ENCODE assay signal across 8 cellular contexts in the genomic region with DNA sequence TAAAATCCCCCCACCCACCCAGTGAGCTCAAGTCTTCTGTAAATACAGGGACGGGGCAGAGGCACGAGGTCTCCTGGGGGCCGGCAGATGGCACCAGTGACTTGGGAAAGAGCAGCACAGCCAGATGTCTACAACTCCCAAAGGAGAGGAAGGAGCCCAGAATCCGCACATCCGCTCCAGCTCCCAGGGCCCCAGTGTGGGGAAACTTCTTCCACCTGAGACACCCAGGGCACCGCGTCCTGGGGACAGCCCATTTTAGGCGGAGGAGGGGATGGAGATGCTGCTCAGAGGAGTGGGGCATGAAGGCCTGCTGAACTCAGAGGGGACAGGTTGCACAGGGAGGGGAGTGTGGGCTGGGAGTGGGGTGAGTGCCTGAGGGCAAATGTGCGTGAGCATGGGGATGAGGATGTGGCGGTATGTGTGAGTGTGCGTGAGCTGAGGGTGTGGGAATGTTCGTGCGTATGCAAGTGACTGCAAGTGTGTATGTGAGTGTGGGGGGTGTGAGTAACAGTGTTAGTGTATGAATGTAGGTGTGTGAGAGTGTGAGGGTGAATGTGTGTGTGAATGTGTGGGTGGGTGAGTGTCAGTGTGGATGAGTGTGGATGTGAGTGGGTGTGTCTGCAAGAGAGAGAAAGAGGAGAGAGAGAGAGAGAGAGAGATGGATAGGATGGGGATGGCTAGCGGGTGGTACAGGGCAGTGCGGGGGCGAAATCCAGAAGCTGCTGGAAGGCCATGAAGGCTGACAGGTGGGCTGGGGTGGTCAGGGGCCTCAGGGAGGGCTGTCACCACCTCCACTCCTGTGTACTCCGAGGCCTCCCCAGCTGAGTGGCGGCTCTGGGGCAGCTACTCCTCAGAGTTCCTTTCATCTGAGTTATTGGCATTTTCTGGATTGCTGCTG.
DNase-seq lines count a peak whose midpoint lies in the region; TF ChIP-seq lines count a peak whose summit lies in the region.

No MANE protein-coding gene starts in this region.

- no peak for TF ChIP-seq POLR2A in breast epithelium (IDR thresholded peaks at IDR 0.05)

- DNase-seq in GM04504 (ENCODE audit: low read depth), result peak; percentile 52
- DNase-seq in NCI-H446 (lab: John Stamatoyannopoulos, UW), result peak; percentile 17 to 40
- DNase-seq in breast epithelium (ENCODE audit: low spot score in 2 of 2), result no peak
- DNase-seq in mesenchymal stem cell, result peak; percentile 81
- no peak for DNase-seq in GOT3 (lab: John Stamatoyannopoulos, UW)
- no peak for DNase-seq in NCI-H1930 (lab: John Stamatoyannopoulos, UW)
- no peak for DNase-seq in activated CD4-positive, CD25-positive, alpha-beta regulatory T cell (lab: John Stamatoyannopoulos, UW)

- no peaks in the 10 kb centered on the region for H3K4me1 ChIP-seq in breast epithelium
- H3K4me1 ChIP-seq in mesenchymal stem cell (ENCODE audit: control insufficient read depth, insufficient read depth, low read depth, low read length), result peaks cover 4% of the 10 kb centered on the region

- no peak overlapping the region for H3K14ac ChIP-seq in mesenchymal stem cell (ENCODE audit: low read length in 2 of 2)

- no peak overlapping the region for H3K9ac ChIP-seq in mesenchymal stem cell (ENCODE audit: low read length)

- H3K4me2 ChIP-seq in mesenchymal stem cell (ENCODE audit: low read length, poor library complexity, severe bottlenecking), result no peak overlapping the region

- 49% methylated on average over 18 of the region's 18 CpGs for WGBS in mesenchymal stem cell

- no peak overlapping the region for H3K27ac ChIP-seq in 22Rv1
- no peak overlapping the region for H3K27ac ChIP-seq in breast epithelium
- H3K27ac ChIP-seq in mesenchymal stem cell (ENCODE audit: low read length, poor library complexity, severe bottlenecking), result no peak overlapping the region

- no peak overlapping the region for H3K23ac ChIP-seq in mesenchymal stem cell (ENCODE audit: low read length in 2 of 2)

- intact Hi-C loops in breast epithelium (cut with DNase I; ENCODE audit: low total_unique reads), result no loop called here

- H3K79me1 ChIP-seq in mesenchymal stem cell (replicated peaks; ENCODE audit: low read length, poor library complexity, severe bottlenecking), result no peaks in the 10 kb centered on the region

- H3K4me3 ChIP-seq in breast epithelium (no peak overlapping the region), mesenchymal stem cell (ENCODE audit: insufficient read depth in 1 of 2, low read depth in 1 of 2, low read length in 2 of 2) (no peak overlapping the region)

- H2AFZ ChIP-seq in mesenchymal stem cell (ENCODE audit: low read depth, low read length), result no peak overlapping the region

- H2BK120ac ChIP-seq in mesenchymal stem cell (ENCODE audit: low read depth, low read length), result no peak overlapping the region

- H3K36me3 ChIP-seq in breast epithelium, result no peaks in the 10 kb centered on the region
- no peaks in the 10 kb centered on the region for H3K36me3 ChIP-seq in mesenchymal stem cell (ENCODE audit: control insufficient read depth in 1 of 2, insufficient read depth in 2 of 2, low read depth in 1 of 2, low read length in 2 of 2)

- peak overlapping the region in 1 of 2 experiments; percentile 48 for H3K4ac ChIP-seq in mesenchymal stem cell (ENCODE audit: low read depth in 1 of 2, low read length in 2 of 2)

- no peak overlapping the region for H4K91ac ChIP-seq in mesenchymal stem cell (ENCODE audit: low read length)

- TF ChIP-seq CTCF in 22Rv1 (IDR thresholded peaks at IDR 0.05) (peak; percentile 62), breast epithelium (IDR thresholded peaks at IDR 0.05) (peak in 2 of 3 donors; percentile 15 to 21)

- H2AK5ac ChIP-seq in mesenchymal stem cell (ENCODE audit: low read length, severe bottlenecking), result no peak overlapping the region

- peaks cover 0 to 3% of the 10 kb centered on the region in 2 donors for H3K27me3 ChIP-seq in breast epithelium
- peaks cover 18 to 26% of the 10 kb centered on the region in 2 experiments for H3K27me3 ChIP-seq in mesenchymal stem cell (ENCODE audit: control insufficient read depth in 1 of 2, insufficient read depth in 1 of 2, low read length in 2 of 2)

- peak overlapping the region in 1 of 2 experiments; percentile 5 for H3K18ac ChIP-seq in mesenchymal stem cell (ENCODE audit: low read depth in 1 of 2, low read length in 2 of 2)

- no peaks in the 10 kb centered on the region for H3K9me3 ChIP-seq in breast epithelium
- H3K9me3 ChIP-seq in mesenchymal stem cell (ENCODE audit: control insufficient read depth, low read length), result no peaks in the 10 kb centered on the region

- H2BK5ac ChIP-seq in mesenchymal stem cell (ENCODE audit: low read depth, low read length, poor library complexity, severe bottlenecking), result no peak overlapping the region

- peak overlapping the region; percentile 69 for H4K8ac ChIP-seq in mesenchymal stem cell (ENCODE audit: low read length)

- H2BK15ac ChIP-seq in mesenchymal stem cell (ENCODE audit: low read depth, poor library complexity, severe bottlenecking), result no peak overlapping the region

- H2BK12ac ChIP-seq in mesenchymal stem cell (ENCODE audit: low read length in 2 of 2), result peak overlapping the region in 1 of 2 experiments; percentile 4

Comparison
In these comparisons a context has a peak if more than half of its experiments do, and no peak if none do; other contexts are left out.
1. DNase-seq: peak in GM04504 (single experiment), NCI-H446 (2 of 2) and mesenchymal stem cell (single experiment); none in breast epithelium (0 of 2), GOT3 (single experiment), NCI-H1930 (0 of 2) and activated CD4-positive, CD25-positive, alpha-beta regulatory T cell (0 of 4).